3 cellular contexts compared by ENCODE assay signal in the genomic region with DNA sequence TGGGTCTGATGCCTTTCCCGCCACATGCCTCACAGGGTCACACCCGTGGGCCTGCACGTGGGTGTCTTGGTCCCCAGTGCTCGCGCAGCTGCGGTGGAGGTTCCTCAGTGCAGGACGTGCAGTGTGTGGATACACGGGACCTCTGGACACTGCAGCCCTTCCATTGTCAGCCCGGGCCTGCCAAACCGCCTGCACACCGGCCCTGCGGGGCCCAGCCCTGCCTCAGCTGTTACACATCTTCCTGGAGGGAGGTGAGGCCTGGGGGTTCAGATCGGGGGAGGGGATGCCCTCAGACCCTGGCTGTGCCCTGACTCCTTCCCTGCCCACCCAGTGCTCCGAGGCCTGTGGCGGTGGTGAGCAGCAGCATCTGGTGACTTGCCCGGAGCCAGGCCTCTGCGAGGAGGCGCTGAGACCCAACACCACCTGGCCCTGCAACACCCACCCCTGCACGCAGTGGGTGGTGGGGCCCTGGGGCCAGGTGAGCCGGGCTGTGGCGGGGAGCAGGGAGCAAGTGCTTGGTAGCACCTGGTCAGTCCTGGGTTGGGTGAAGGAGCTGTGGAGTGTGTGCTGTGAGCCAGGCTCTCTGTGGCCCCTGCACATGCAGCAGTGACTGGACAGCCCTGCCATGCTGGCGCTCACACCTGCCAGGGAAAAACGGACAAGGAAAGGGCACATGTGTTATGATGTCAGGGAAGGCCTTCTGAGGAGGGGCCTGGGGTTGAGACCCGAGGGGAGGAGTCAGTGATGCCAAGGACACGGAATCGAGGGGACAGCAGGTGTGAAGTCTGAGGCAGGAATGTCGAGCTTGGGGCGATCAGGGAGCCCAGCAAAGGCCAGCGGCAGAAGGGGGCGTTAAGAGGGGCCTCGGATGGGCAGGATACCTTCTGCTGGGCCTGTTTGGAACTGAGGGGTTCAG.
A peak's percentile ranks its signal among the peaks of the same experiment; 100 is the strongest.
TF ChIP-seq lines count a peak whose summit lies in the region.

No MANE protein-coding gene starts in this region.

TF ChIP-seq in HepG2, 621 proteins besides CTCF, POLR2A, EP300 and RAD21 (continued from another document and continues in another):
- TF ChIP-seq ZNF687 (CRISPR knock-in tag; IDR thresholded peaks at IDR 0.05) (peak; percentile 35), ZFP36 (IDR thresholded peaks at IDR 0.05; ENCODE audit: borderline replicate concordance, low read depth, low read length, partially characterized antibody) (no peak)

TF ChIP-seq in WTC11, 78 proteins besides CTCF, POLR2A, EP300 and RAD21:
- no peak for TF ChIP-seq USF1 (CRISPR knock-in tag; IDR thresholded peaks at IDR 0.05)
- no peak for TF ChIP-seq CDX4 (CRISPR knock-in tag; IDR thresholded peaks at IDR 0.05; ENCODE audit: borderline replicate concordance)
- TF ChIP-seq HMGA2 (CRISPR knock-in tag; IDR thresholded peaks at IDR 0.05): no peak
- TF ChIP-seq, protein P1, sequence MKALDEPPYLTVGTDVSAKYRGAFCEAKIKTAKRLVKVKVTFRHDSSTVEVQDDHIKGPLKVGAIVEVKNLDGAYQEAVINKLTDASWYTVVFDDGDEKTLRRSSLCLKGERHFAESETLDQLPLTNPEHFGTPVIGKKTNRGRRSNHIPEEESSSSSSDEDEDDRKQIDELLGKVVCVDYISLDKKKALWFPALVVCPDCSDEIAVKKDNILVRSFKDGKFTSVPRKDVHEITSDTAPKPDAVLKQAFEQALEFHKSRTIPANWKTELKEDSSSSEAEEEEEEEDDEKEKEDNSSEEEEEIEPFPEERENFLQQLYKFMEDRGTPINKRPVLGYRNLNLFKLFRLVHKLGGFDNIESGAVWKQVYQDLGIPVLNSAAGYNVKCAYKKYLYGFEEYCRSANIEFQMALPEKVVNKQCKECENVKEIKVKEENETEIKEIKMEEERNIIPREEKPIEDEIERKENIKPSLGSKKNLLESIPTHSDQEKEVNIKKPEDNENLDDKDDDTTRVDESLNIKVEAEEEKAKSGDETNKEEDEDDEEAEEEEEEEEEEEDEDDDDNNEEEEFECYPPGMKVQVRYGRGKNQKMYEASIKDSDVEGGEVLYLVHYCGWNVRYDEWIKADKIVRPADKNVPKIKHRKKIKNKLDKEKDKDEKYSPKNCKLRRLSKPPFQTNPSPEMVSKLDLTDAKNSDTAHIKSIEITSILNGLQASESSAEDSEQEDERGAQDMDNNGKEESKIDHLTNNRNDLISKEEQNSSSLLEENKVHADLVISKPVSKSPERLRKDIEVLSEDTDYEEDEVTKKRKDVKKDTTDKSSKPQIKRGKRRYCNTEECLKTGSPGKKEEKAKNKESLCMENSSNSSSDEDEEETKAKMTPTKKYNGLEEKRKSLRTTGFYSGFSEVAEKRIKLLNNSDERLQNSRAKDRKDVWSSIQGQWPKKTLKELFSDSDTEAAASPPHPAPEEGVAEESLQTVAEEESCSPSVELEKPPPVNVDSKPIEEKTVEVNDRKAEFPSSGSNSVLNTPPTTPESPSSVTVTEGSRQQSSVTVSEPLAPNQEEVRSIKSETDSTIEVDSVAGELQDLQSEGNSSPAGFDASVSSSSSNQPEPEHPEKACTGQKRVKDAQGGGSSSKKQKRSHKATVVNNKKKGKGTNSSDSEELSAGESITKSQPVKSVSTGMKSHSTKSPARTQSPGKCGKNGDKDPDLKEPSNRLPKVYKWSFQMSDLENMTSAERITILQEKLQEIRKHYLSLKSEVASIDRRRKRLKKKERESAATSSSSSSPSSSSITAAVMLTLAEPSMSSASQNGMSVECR (CRISPR knock-in tag; IDR thresholded peaks at IDR 0.05; ENCODE audit: borderline replicate concordance): no peak
- TF ChIP-seq, protein P2, sequence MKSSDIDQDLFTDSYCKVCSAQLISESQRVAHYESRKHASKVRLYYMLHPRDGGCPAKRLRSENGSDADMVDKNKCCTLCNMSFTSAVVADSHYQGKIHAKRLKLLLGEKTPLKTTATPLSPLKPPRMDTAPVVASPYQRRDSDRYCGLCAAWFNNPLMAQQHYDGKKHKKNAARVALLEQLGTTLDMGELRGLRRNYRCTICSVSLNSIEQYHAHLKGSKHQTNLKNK (CRISPR knock-in tag; IDR thresholded peaks at IDR 0.05): no peak
- TF ChIP-seq CREB1 (CRISPR knock-in tag; IDR thresholded peaks at IDR 0.05): no peak
- no peak for TF ChIP-seq ZBTB43 (CRISPR knock-in tag; IDR thresholded peaks at IDR 0.05)
- TF ChIP-seq CBFB (CRISPR knock-in tag; IDR thresholded peaks at IDR 0.05; ENCODE audit: low read depth): no peak
- TF ChIP-seq ZNF232 (CRISPR knock-in tag; IDR thresholded peaks at IDR 0.05): no peak

TF ChIP-seq in SK-N-SH, 30 proteins besides CTCF, POLR2A, EP300 and RAD21:
- TF ChIP-seq, protein P3, sequence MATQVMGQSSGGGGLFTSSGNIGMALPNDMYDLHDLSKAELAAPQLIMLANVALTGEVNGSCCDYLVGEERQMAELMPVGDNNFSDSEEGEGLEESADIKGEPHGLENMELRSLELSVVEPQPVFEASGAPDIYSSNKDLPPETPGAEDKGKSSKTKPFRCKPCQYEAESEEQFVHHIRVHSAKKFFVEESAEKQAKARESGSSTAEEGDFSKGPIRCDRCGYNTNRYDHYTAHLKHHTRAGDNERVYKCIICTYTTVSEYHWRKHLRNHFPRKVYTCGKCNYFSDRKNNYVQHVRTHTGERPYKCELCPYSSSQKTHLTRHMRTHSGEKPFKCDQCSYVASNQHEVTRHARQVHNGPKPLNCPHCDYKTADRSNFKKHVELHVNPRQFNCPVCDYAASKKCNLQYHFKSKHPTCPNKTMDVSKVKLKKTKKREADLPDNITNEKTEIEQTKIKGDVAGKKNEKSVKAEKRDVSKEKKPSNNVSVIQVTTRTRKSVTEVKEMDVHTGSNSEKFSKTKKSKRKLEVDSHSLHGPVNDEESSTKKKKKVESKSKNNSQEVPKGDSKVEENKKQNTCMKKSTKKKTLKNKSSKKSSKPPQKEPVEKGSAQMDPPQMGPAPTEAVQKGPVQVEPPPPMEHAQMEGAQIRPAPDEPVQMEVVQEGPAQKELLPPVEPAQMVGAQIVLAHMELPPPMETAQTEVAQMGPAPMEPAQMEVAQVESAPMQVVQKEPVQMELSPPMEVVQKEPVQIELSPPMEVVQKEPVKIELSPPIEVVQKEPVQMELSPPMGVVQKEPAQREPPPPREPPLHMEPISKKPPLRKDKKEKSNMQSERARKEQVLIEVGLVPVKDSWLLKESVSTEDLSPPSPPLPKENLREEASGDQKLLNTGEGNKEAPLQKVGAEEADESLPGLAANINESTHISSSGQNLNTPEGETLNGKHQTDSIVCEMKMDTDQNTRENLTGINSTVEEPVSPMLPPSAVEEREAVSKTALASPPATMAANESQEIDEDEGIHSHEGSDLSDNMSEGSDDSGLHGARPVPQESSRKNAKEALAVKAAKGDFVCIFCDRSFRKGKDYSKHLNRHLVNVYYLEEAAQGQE (IDR thresholded peaks at IDR 0.05; ENCODE audit: low read depth, low read length): no peak
- TF ChIP-seq USF2 (IDR thresholded peaks at IDR 0.05; ENCODE audit: borderline replicate concordance, low read depth, low read length): no peak
- TF ChIP-seq ELF1 (IDR thresholded peaks at IDR 0.05): no peak
- TF ChIP-seq PBX3 (IDR thresholded peaks at IDR 0.05): no peak
- no peak for TF ChIP-seq MEF2A (IDR thresholded peaks at IDR 0.05; ENCODE audit: borderline replicate concordance, low read depth)
- TF ChIP-seq NFIC (IDR thresholded peaks at IDR 0.05; ENCODE audit: borderline replicate concordance): no peak
- TF ChIP-seq TCF12 (IDR thresholded peaks at IDR 0.05): no peak
- TF ChIP-seq CHD2 (IDR thresholded peaks at IDR 0.05; ENCODE audit: low read length, partially characterized antibody): no peak
- TF ChIP-seq GATA2 (CRISPR knock-in tag; IDR thresholded peaks at IDR 0.05): no peak
- TF ChIP-seq POLR2AphosphoS5 (IDR thresholded peaks at IDR 0.05; ENCODE audit: low read depth, low read length): no peak
- no peak for TF ChIP-seq TEAD4 (IDR thresholded peaks at IDR 0.05; ENCODE audit: borderline replicate concordance, insufficient read depth)
- TF ChIP-seq EZH2phosphoT487 (IDR thresholded peaks at IDR 0.05; ENCODE audit: borderline replicate concordance, low read depth): no peak
- TF ChIP-seq MAX (IDR thresholded peaks at IDR 0.05; ENCODE audit: low read depth): no peak
- TF ChIP-seq FOSL2 (IDR thresholded peaks at IDR 0.05; ENCODE audit: borderline replicate concordance, low read depth): no peak
- no peak for TF ChIP-seq MXI1 (IDR thresholded peaks at IDR 0.05; ENCODE audit: low read depth, low read length)
- TF ChIP-seq RCOR1 (IDR thresholded peaks at IDR 0.05; ENCODE audit: low read length): no peak
